In the genomic region with DNA sequence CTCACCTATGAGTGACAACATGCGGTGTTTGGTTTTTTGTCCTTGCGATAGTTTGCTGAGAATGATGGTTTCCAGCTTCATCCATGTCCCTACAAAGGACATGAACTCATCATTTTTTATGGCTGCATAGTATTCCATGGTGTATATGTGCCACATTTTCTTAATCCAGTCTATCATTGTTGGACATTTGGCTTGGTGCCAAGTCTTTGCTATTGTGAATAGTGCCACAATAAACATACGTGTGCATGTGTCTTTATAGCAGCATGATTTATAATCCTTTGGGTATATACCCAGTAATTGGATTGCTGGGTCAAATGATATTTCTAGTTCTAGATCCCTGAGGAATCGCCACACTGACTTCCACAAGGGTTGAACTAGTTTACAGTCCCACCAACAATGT, we compare ENCODE assay signal across 2 cellular contexts. TPM values are rescaled to one million over a fixed set of nuclear protein-coding genes. Genes with fewer than 3 reads are reported as not detected.
"Had no signal": no experiment of that assay in that cellular context is flagged by ENCODE, and none has a peak within 500 bp of the region (broad histone marks: within the 10 kb centered on the region; RNA-seq: fewer than 3 reads in every experiment).

No MANE protein-coding gene starts in this region.

RNA-seq across cellular contexts. Expression of a gene that starts 9.4 kb away (rescaled TPM):
- total RNA-seq: PC-9, SJCRH30 had no signal
